Comparison of ENCODE assay signal across 8 cellular contexts in genomic region chr1:30929135-30929889, GRCh38. TPM values are rescaled to one million over a fixed set of nuclear protein-coding genes. Genes with fewer than 3 reads are reported as not detected.
A peak's percentile ranks its signal among the peaks of the same experiment; 100 is the strongest.
DNase-seq lines count a peak whose midpoint lies in the region; ATAC-seq, FAIRE-seq and TF ChIP-seq lines count a peak whose summit lies in the region.

No MANE protein-coding gene starts in this region.

- no peak for FAIRE-seq in pancreas (lab: Jason Lieb, UNC)

- no peaks in the 10 kb centered on the region for H3K9me3 ChIP-seq in GM23248 (ENCODE audit: low read depth)
- no peaks in the 10 kb centered on the region for H3K9me3 ChIP-seq in pancreas

- TF ChIP-seq CTCF in fibroblast of the aortic adventitia (IDR thresholded peaks at IDR 0.05; ENCODE audit: insufficient read depth, low read length) (peak; percentile 71), pancreas (IDR thresholded peaks at IDR 0.05) (peak in 3 of 4 donors; percentile 38 to 59 (median 58))

- H3K4me1 ChIP-seq in GM23248 (ENCODE audit: insufficient read depth) (peaks cover 10% of the 10 kb centered on the region), pancreas (no peaks in the 10 kb centered on the region)

- no peaks in the 10 kb centered on the region for H3K27me3 ChIP-seq in GM23248 (replicated peaks; ENCODE audit: insufficient read depth)
- H3K27me3 ChIP-seq in pancreas = no peaks in the 10 kb centered on the region

- peak; percentile 78 for DNase-seq in AG20443 (ENCODE audit: low spot score)
- peak; percentile 70 for DNase-seq in GM23248
- DNase-seq in NOMO-1 treated with DMSO at 0.1 percent for 48 hours (lab: John Stamatoyannopoulos, UW; ENCODE audit: unreplicated experiment) = peak; percentile 58
- DNase-seq in activated T-cell treated with anti-CD3 and anti-CD28 coated beads for 4 hours = peak; percentile 37
- DNase-seq in fibroblast of the aortic adventitia (ENCODE audit: low read depth) = peak; percentile 53
- peak in 1 of 6 donors; percentile 48 for DNase-seq in pancreas
- no peak for DNase-seq in HuH-7.5 (ENCODE audit: low spot score)

- peaks cover 11% of the 10 kb centered on the region; the same call in 1 of the 2 replicates for H3K79me2 ChIP-seq in GM23248 (ENCODE audit: insufficient read depth)

- H3K36me3 ChIP-seq in GM23248 (ENCODE audit: low read depth) (peaks cover 17% of the 10 kb centered on the region), pancreas (peaks cover 0 to 10% (median 3%) of the 10 kb centered on the region in 3 donors)

- WGBS in GM23248 (ENCODE audit: low coverage in 1 of 2, low lambda C conversion rate in 2 of 2, missing lambda C conversion rate in 2 of 2), 2 experiments = 46 to 48% methylated on average over 6 of the region's 6 CpGs
- 48 to 53% methylated on average over 6 of the region's 6 CpGs for WGBS in pancreas, 2 donors

- no peak overlapping the region for H2AFZ ChIP-seq in GM23248

- H3F3A ChIP-seq in GM23248 (ENCODE audit: insufficient read depth) = peaks cover 42% of the 10 kb centered on the region

- in situ Hi-C loops in GM23248 (cut with MboI) = no loop called here

- H4K20me1 ChIP-seq in GM23248 (ENCODE audit: insufficient read depth) = no peaks in the 10 kb centered on the region

- intact Hi-C loops in pancreas (cut with DNase I) = no loop called here

- H3K27ac ChIP-seq in GM23248 = no peak overlapping the region
- no peak overlapping the region for H3K27ac ChIP-seq in pancreas

- ATAC-seq in pancreas (peak; percentile 75 to 85 (median 82)), HG03571 (IDR thresholded peaks at IDR 0.05; ENCODE audit: unreplicated experiment) (no peak)

- H3K4me2 ChIP-seq in GM23248 (ENCODE audit: unreplicated experiment) = no peak overlapping the region

- H3K4me3 ChIP-seq in GM23248 = no peak overlapping the region
- H3K4me3 ChIP-seq in fibroblast of the aortic adventitia (ENCODE audit: low read depth, low read length) = no peak overlapping the region
- H3K4me3 ChIP-seq in pancreas = no peak overlapping the region

- H3K9me2 ChIP-seq in GM23248 (ENCODE audit: insufficient read depth) = no peaks in the 10 kb centered on the region

- no peak overlapping the region for H3K9ac ChIP-seq in GM23248

RNA-seq across cellular contexts. Expression of gene SDC3, which starts 20.8 kb away (rescaled TPM):
- total RNA-seq in GM23248 (2014; rRNA removed; shearing (Covaris generic)) = 39.7 and 40.7 TPM in 2 replicates
- polyA plus RNA-seq in GM23248 (2016; fragmentation: Nextera tagmentation; extraction: Ambion mirVana) (6.6 and 6.9 TPM in 2 replicates), pancreas (1 to 10 TPM; 4.2 to 8.3 TPM)
- total RNA-seq in fibroblast of the aortic adventitia (ENCODE audit: low replicate concordance) (26.8 and 47.5 TPM in 2 replicates), pancreas (10 to 100 TPM in 2 of 6 donors, 1 to 10 TPM in 4; 5.6 to 18.9 (median 7.6) TPM)
